16 cellular contexts compared by ENCODE assay signal in the genomic region with DNA sequence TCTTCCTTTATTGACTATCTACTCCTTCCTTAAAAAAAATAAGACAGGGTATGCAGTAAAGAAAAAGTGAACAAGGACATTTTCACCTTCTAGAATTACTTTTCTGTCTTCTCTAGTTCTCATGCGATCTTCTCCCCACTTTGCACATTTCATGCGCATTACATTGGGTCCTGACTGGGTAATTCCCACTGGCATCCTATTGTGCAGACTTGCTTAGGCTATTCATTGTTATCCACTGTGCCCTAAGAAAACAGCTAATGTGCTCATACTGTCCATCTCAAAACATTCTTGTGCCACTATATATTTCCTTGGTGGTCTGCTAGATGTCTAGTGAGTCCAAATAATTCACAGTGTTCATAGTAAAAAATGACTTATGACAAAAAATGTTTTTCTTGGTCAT.
DNase-seq lines count a peak whose midpoint lies in the region; ATAC-seq and TF ChIP-seq lines count a peak whose summit lies in the region.
"Had no signal": no experiment of that assay in that cellular context is flagged by ENCODE, and none has a peak within 500 bp of the region (broad histone marks: within the 10 kb centered on the region; RNA-seq: fewer than 3 reads in every experiment).

No MANE protein-coding gene starts in this region.

- H3K9me3 Mint-ChIP-seq in GM23338 (no peaks in the 10 kb centered on the region), endodermal cell (peaks cover under 1% of the 10 kb centered on the region)

- H2AFZ ChIP-seq in GM23338 (no peak overlapping the region), hepatocyte (no peak overlapping the region)

- H3K36me3 Mint-ChIP-seq in GM23338 (ENCODE audit: low read depth) = no peaks in the 10 kb centered on the region
- no peaks in the 10 kb centered on the region for H3K36me3 Mint-ChIP-seq in endodermal cell (ENCODE audit: low read depth)

- H3K4me2 ChIP-seq in GM23338 (peak overlapping the region; percentile 10; the same call in 1 of the 2 replicates), hepatocyte (no peak overlapping the region)
- H3K4me2 ChIP-seq: A549 had no signal

- TF ChIP-seq CTCF in GM23338 (conservative IDR thresholded peaks at IDR 0.05; ENCODE audit: low read depth in 2 of 2) (no peak), endodermal cell (conservative IDR thresholded peaks at IDR 0.05) (no peak), hepatocyte (IDR thresholded peaks at IDR 0.05; ENCODE audit: poor library complexity) (no peak)

- H3K27me3 Mint-ChIP-seq in GM23338 (ENCODE audit: insufficient read depth, low read depth, poor library complexity) (peaks cover 2% of the 10 kb centered on the region), endodermal cell (ENCODE audit: insufficient read depth) (no peaks in the 10 kb centered on the region)
- H3K27me3 Mint-ChIP-seq: CD4-positive, alpha-beta T cell had no signal

- H3K36me3 ChIP-seq in GM23338 (ENCODE audit: insufficient read depth) = no peaks in the 10 kb centered on the region
- no peaks in the 10 kb centered on the region for H3K36me3 ChIP-seq in HUES64 (ENCODE audit: insufficient read depth, low read length)
- no peaks in the 10 kb centered on the region for H3K36me3 ChIP-seq in endodermal cell (ENCODE audit: control insufficient read depth, insufficient read depth, low read length)
- no peaks in the 10 kb centered on the region for H3K36me3 ChIP-seq in iPS-20b (ENCODE audit: insufficient read depth, low read depth, low read length)
- no peaks in the 10 kb centered on the region for H3K36me3 ChIP-seq in hepatocyte (replicated peaks; ENCODE audit: insufficient read depth, low read depth)

- H3K4me1 ChIP-seq in GM23338 (ENCODE audit: insufficient read depth) (peaks cover 16% of the 10 kb centered on the region), HUES64 (ENCODE audit: insufficient read depth, low read length) (peaks cover 16% of the 10 kb centered on the region), endodermal cell (ENCODE audit: control insufficient read depth, insufficient read depth, low read length) (no peaks in the 10 kb centered on the region), iPS-20b (ENCODE audit: insufficient read depth, low read length) (peaks cover 9% of the 10 kb centered on the region; the same call in 1 of the 2 replicates), hepatocyte (ENCODE audit: insufficient read depth) (no peaks in the 10 kb centered on the region)
- H3K4me1 ChIP-seq: A549, Caco-2 had no signal

- 50% methylated on average over 2 of the region's 2 CpGs for WGBS in HUES64
- WGBS in endodermal cell (ENCODE audit: insufficient coverage in 1 of 2, insufficient read length in 1 of 2), 2 experiments = 67 to 68% methylated on average over 2 of the region's 2 CpGs
- 73% methylated on average over 2 of the region's 2 CpGs for WGBS in hepatocyte (ENCODE audit: low lambda C conversion rate, missing lambda C conversion rate)

- H3K27me3 ChIP-seq in GM23338 (ENCODE audit: insufficient read depth) (no peaks in the 10 kb centered on the region), HUES64 (ENCODE audit: insufficient read depth, low read length) (no peaks in the 10 kb centered on the region), endodermal cell (ENCODE audit: control insufficient read depth, insufficient read depth, low read length, poor library complexity, severe bottlenecking) (no peaks in the 10 kb centered on the region), iPS-20b (ENCODE audit: insufficient read depth, low read length) (no peaks in the 10 kb centered on the region), hepatocyte (no peaks in the 10 kb centered on the region)

- intact Hi-C loops in sciatic nerve (cut with DNase I) = no loop called here

- H4K20me1 ChIP-seq in GM23338 (replicated peaks; ENCODE audit: insufficient read depth) = no peaks in the 10 kb centered on the region
- H4K20me1 ChIP-seq in hepatocyte (ENCODE audit: insufficient read depth, poor library complexity, severe bottlenecking) = no peaks in the 10 kb centered on the region

- peak overlapping the region; percentile 41; the same call in 2 of the 3 replicates for H3K4me3 Mint-ChIP-seq in GM23338
- H3K4me3 Mint-ChIP-seq in endodermal cell = no peak overlapping the region
- H3K4me3 Mint-ChIP-seq: CD4-positive, alpha-beta T cell; HFFc6 had no signal

- H3K9ac ChIP-seq in HUES64 (ENCODE audit: low read depth, low read length) = no peak overlapping the region
- no peak overlapping the region for H3K9ac ChIP-seq in endodermal cell (ENCODE audit: extremely low read depth, low read length, poor library complexity, severe bottlenecking)
- H3K9ac ChIP-seq in iPS-20b (ENCODE audit: low read depth, low read length) = no peak overlapping the region

- H3K27ac ChIP-seq in GM23338 (ENCODE audit: low read depth) (no peak overlapping the region), HUES64 (ENCODE audit: low read depth, low read length) (peak overlapping the region; percentile 71; the same call in 1 of the 2 replicates), endodermal cell (ENCODE audit: low read depth, low read length) (no peak overlapping the region), iPS-20b (ENCODE audit: low read length) (no peak overlapping the region), hepatocyte (no peak overlapping the region)
- H3K27ac ChIP-seq: 22Rv1, A549, C4-2B had no signal

- DNase-seq in GM23338 (ENCODE audit: low spot score) (peak; percentile 68), endodermal cell (peak; percentile 55), sciatic nerve (ENCODE audit: low spot score) (no peak), NK-92 (lab: John Stamatoyannopoulos, UW; ENCODE audit: unreplicated experiment) (no peak), hepatocyte (ENCODE audit: low spot score) (no peak)
- DNase-seq: AML-193; Caco-2; CD4-positive, alpha-beta T cell; HFFc6 had no signal

- H3K9me2 ChIP-seq in GM23338 (ENCODE audit: insufficient read depth) = peaks cover 8% of the 10 kb centered on the region; the same call in 1 of the 2 replicates
- H3K9me2 ChIP-seq in hepatocyte (replicated peaks; ENCODE audit: insufficient read depth) = no peaks in the 10 kb centered on the region

- peaks cover 22% of the 10 kb centered on the region for H3K4me1 Mint-ChIP-seq in GM23338
- peaks cover 5% of the 10 kb centered on the region for H3K4me1 Mint-ChIP-seq in endodermal cell

- no peaks in the 10 kb centered on the region for H3F3A ChIP-seq in GM23338 (replicated peaks; ENCODE audit: low read depth)

- ATAC-seq in GM23338 = peak; percentile 96
- ATAC-seq in sciatic nerve = no peak
- no peak for ATAC-seq in GM18519 (IDR thresholded peaks at IDR 0.05; ENCODE audit: low FRiP score, unreplicated experiment)
- ATAC-seq: A549, HCT116 had no signal

- H3K4me3 ChIP-seq in GM23338 (no peak overlapping the region), HUES64 (ENCODE audit: low read length) (no peak overlapping the region), endodermal cell (ENCODE audit: low read length) (no peak overlapping the region), iPS-20b (ENCODE audit: low read length) (peak overlapping the region; percentile 12; the same call in 1 of the 2 replicates), hepatocyte (no peak overlapping the region)
- H3K4me3 ChIP-seq: A549 had no signal

- H3K9me3 ChIP-seq in HUES64 (ENCODE audit: insufficient read depth, low read depth, low read length) (no peaks in the 10 kb centered on the region), endodermal cell (ENCODE audit: control insufficient read depth, low read length) (no peaks in the 10 kb centered on the region), iPS-20b (ENCODE audit: insufficient read depth, low read depth, low read length) (no peaks in the 10 kb centered on the region), hepatocyte (ENCODE audit: low read depth) (no peaks in the 10 kb centered on the region)
- H3K9me3 ChIP-seq: A549, Caco-2 had no signal

- H3K79me2 ChIP-seq in GM23338 (replicated peaks; ENCODE audit: insufficient read depth) = no peaks in the 10 kb centered on the region
- H3K79me2 ChIP-seq in hepatocyte = no peaks in the 10 kb centered on the region

- H3K27ac Mint-ChIP-seq in GM23338 = peak overlapping the region; percentile 87
- peak overlapping the region; percentile 62 for H3K27ac Mint-ChIP-seq in endodermal cell
- H3K27ac Mint-ChIP-seq: CD4-positive, alpha-beta T cell; HFFc6 had no signal

Comparison
In these comparisons a context has a peak if more than half of its experiments do, and no peak if none do; other contexts are left out.
1. DNase-seq: peak in GM23338 (single experiment) and endodermal cell (single experiment); none in sciatic nerve (single experiment), NK-92 (single experiment) and hepatocyte (single experiment).